Comparison of ENCODE assay signal across 15 cellular contexts in genomic region chr1:119565131-119565772, GRCh38. TPM values are rescaled to one million over a fixed set of nuclear protein-coding genes. Genes with fewer than 3 reads are reported as not detected.
DNase-seq lines count a peak whose midpoint lies in the region; ATAC-seq and TF ChIP-seq lines count a peak whose summit lies in the region.
"Had no signal": no experiment of that assay in that cellular context is flagged by ENCODE, and none has a peak within 500 bp of the region (broad histone marks: within the 10 kb centered on the region; RNA-seq: fewer than 3 reads in every experiment).

No MANE protein-coding gene starts in this region.

- CTCF ChIA-PET in naive thymus-derived CD4-positive, alpha-beta T cell (lab: Charles Lee), result no interaction called here

- no peak overlapping the region for H3K27ac ChIP-seq in RWPE2 (ENCODE audit: poor library complexity, severe bottlenecking)
- H3K27ac ChIP-seq in naive thymus-derived CD4-positive, alpha-beta T cell (ENCODE audit: low read depth, low read length), result no peak overlapping the region
- no peak overlapping the region for H3K27ac ChIP-seq in brain microvascular endothelial cell
- H3K27ac ChIP-seq: heart left ventricle, transverse colon had no signal

- H3K4me3 ChIP-seq in RWPE2 (ENCODE audit: severe bottlenecking), result no peak overlapping the region
- H3K4me3 ChIP-seq in naive thymus-derived CD4-positive, alpha-beta T cell (ENCODE audit: low read length), result no peak overlapping the region
- no peak overlapping the region for H3K4me3 ChIP-seq in brain microvascular endothelial cell (ENCODE audit: low read depth, low read length)
- H3K4me3 ChIP-seq: heart left ventricle, transverse colon had no signal

- peaks cover 0 to 9% (median 0%) of the 10 kb centered on the region in 7 donors for H3K4me1 Mint-ChIP-seq in naive thymus-derived CD4-positive, alpha-beta T cell
- H3K4me1 Mint-ChIP-seq: activated naive CD8-positive, alpha-beta T cell treated with anti-CD3 and anti-CD28 coated beads, Interleukin-2, amount 10 ng/mL, durations not matched to agents 7 days and 5 days had no signal

- H3K36me3 Mint-ChIP-seq in naive thymus-derived CD4-positive, alpha-beta T cell, result no peaks in the 10 kb centered on the region
- H3K36me3 Mint-ChIP-seq: activated naive CD8-positive, alpha-beta T cell treated with anti-CD3 and anti-CD28 coated beads, Interleukin-2, amount 10 ng/mL, durations not matched to agents 7 days and 5 days had no signal

- peaks cover 5% of the 10 kb centered on the region for H3K4me1 ChIP-seq in RWPE2 (ENCODE audit: insufficient read depth, poor library complexity, severe bottlenecking)
- no peaks in the 10 kb centered on the region for H3K4me1 ChIP-seq in naive thymus-derived CD4-positive, alpha-beta T cell (ENCODE audit: control insufficient read depth in 2 of 2, insufficient read depth in 2 of 2, low read length in 2 of 2)
- H3K4me1 ChIP-seq: transverse colon had no signal

- H3K9me3 Mint-ChIP-seq in naive thymus-derived CD4-positive, alpha-beta T cell, result peaks cover 0 to 4% (median 0%) of the 10 kb centered on the region in 11 donors
- H3K9me3 Mint-ChIP-seq: activated naive CD8-positive, alpha-beta T cell treated with anti-CD3 and anti-CD28 coated beads, Interleukin-2, amount 10 ng/mL, durations not matched to agents 7 days and 5 days had no signal

- POLR2A ChIA-PET in naive thymus-derived CD4-positive, alpha-beta T cell (lab: Charles Lee), result no interaction called here

- DNase-seq in RWPE2 (ENCODE audit: low spot score), result no peak
- DNase-seq in naive thymus-derived CD4-positive, alpha-beta T cell, result no peak
- no peak for DNase-seq in hippocampal formation (lab: John Stamatoyannopoulos, UW)
- no peak for DNase-seq in central memory CD4-positive, alpha-beta T cell
- DNase-seq in brain microvascular endothelial cell, result no peak
- DNase-seq: activated naive CD8-positive, alpha-beta T cell treated with anti-CD3 and anti-CD28 coated beads, Interleukin-2, amount 10 ng/mL, durations not matched to agents 7 days and 5 days; heart left ventricle; NCI-H2227 treated with DMSO at 0.1 percent for 48 hours; SW 1271; transverse colon had no signal

- no peak overlapping the region for H3K4me3 Mint-ChIP-seq in naive thymus-derived CD4-positive, alpha-beta T cell
- H3K4me3 Mint-ChIP-seq: activated naive CD8-positive, alpha-beta T cell treated with anti-CD3 and anti-CD28 coated beads, Interleukin-2, amount 10 ng/mL, durations not matched to agents 7 days and 5 days had no signal

- H3K36me3 ChIP-seq in RWPE2 (ENCODE audit: low read depth) (no peaks in the 10 kb centered on the region), brain microvascular endothelial cell (replicated peaks) (no peaks in the 10 kb centered on the region)
- H3K36me3 ChIP-seq in naive thymus-derived CD4-positive, alpha-beta T cell (ENCODE audit: control insufficient read depth in 2 of 3, insufficient read depth in 3 of 3, low read length in 3 of 3), result no peaks in the 10 kb centered on the region
- H3K36me3 ChIP-seq: heart left ventricle, transverse colon had no signal

- intact Hi-C loops in naive thymus-derived CD4-positive, alpha-beta T cell (cut with micrococcal nuclease), result no loop called here

- in situ Hi-C loops in brain microvascular endothelial cell (cut with HindIII; ENCODE audit: low pct_ligation_motif_present, low sequenced_read_pairs), result no loop called here

- H3K27ac Mint-ChIP-seq in naive thymus-derived CD4-positive, alpha-beta T cell, result no peak overlapping the region
- H3K27ac Mint-ChIP-seq: activated naive CD8-positive, alpha-beta T cell treated with anti-CD3 and anti-CD28 coated beads, Interleukin-2, amount 10 ng/mL, durations not matched to agents 7 days and 5 days had no signal

- peak; percentile 79 for ATAC-seq in GM19351 (IDR thresholded peaks at IDR 0.05; ENCODE audit: unreplicated experiment)
- peak; percentile 52 for ATAC-seq in HG03159 (IDR thresholded peaks at IDR 0.05; ENCODE audit: unreplicated experiment)
- ATAC-seq in RWPE2 (ENCODE audit: low read depth), result peak; percentile 14; the same call in 1 of the 3 replicates
- ATAC-seq in naive thymus-derived CD4-positive, alpha-beta T cell, result peak; percentile 83

- TF ChIP-seq CTCF in RWPE2 (IDR thresholded peaks at IDR 0.05; ENCODE audit: poor library complexity, severe bottlenecking) (no peak), brain microvascular endothelial cell (IDR thresholded peaks at IDR 0.05; ENCODE audit: low read depth, low read length, missing control alignments) (no peak)

- peaks cover 15 to 26% (median 21%) of the 10 kb centered on the region in 5 donors for H3K27me3 Mint-ChIP-seq in naive thymus-derived CD4-positive, alpha-beta T cell

- H3K27me3 ChIP-seq in RWPE2 (ENCODE audit: insufficient read depth, poor library complexity, severe bottlenecking), result no peaks in the 10 kb centered on the region
- H3K27me3 ChIP-seq in naive thymus-derived CD4-positive, alpha-beta T cell (ENCODE audit: control insufficient read depth in 2 of 2, insufficient read depth in 2 of 2, low read length in 2 of 2), result no peaks in the 10 kb centered on the region
- H3K27me3 ChIP-seq in brain microvascular endothelial cell (replicated peaks), result no peaks in the 10 kb centered on the region
- H3K27me3 ChIP-seq: heart left ventricle, transverse colon had no signal

- H3K9me3 ChIP-seq in RWPE2 (ENCODE audit: severe bottlenecking), result no peaks in the 10 kb centered on the region
- no peaks in the 10 kb centered on the region for H3K9me3 ChIP-seq in naive thymus-derived CD4-positive, alpha-beta T cell (ENCODE audit: control insufficient read depth in 2 of 3, low read length in 3 of 3)
- H3K9me3 ChIP-seq: heart left ventricle, transverse colon had no signal

RNA-seq across cellular contexts. Expression of gene HSD3B1, which starts 58.2 kb away (rescaled TPM):
- not detected for total RNA-seq in naive thymus-derived CD4-positive, alpha-beta T cell
- polyA plus RNA-seq in naive thymus-derived CD4-positive, alpha-beta T cell, result not detected
- total RNA-seq: activated CD8-positive, alpha-beta memory T cell treated with anti-CD3 and anti-CD28 coated beads for 36 hours; activated naive CD8-positive, alpha-beta T cell treated with anti-CD3 and anti-CD28 coated beads, Interleukin-2, amount 10 ng/mL, durations not matched to agents 7 days and 5 days; Daoy; heart left ventricle; renal cortical epithelial cell had no signal
- polyA plus RNA-seq: heart left ventricle had no signal

Comparison
In these comparisons a context has a peak if more than half of its experiments do, and no peak if none do; other contexts are left out.
1. ATAC-seq: peak in every context shown above with its lines; median percentile 83 in naive thymus-derived CD4-positive, alpha-beta T cell; 79 in GM19351; 52 in HG03159; 14 in RWPE2.